ENCODE assay signal across 8 cellular contexts in the genomic region with DNA sequence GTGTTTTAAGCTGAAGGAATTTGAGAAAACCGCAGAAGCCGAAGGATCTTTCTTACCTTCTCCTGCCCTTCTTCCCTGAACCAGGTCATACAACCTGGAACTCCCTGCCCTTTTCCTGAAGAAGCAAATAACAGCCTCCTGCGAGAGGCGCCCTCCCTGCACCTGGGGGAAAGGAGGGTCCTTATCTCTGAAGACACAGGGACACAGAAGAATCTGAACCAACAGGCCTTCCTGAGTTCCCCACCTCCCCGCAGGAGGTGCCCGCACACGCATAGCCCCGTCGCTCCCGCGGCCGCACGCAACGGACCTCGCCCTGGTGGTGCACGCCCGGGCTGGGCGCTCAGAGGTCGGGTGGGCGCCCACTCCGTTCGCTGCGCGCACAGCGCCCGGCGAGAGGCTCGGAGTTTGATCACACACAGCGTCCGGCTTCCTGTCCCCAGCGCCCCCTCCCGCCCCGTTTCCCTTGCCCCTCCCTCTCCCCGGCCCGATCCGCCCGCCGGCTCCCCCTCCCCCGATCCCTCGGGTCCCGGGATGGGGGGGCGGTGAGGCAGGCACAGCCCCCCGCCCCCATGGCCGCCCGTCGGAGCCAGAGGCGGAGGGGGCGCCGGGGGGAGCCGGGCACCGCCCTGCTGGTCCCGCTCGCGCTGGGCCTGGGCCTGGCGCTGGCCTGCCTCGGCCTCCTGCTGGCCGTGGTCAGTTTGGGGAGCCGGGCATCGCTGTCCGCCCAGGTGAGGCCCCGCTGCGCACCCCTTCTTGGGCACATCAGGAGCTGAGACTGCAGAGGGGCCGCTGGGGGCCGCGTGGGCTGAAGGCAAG. TPM values are rescaled to one million over a fixed set of nuclear protein-coding genes. Genes with fewer than 3 reads are reported as not detected.
A peak's percentile ranks its signal among the peaks of the same experiment; 100 is the strongest.
DNase-seq lines count a peak whose midpoint lies in the region; ATAC-seq and TF ChIP-seq lines count a peak whose summit lies in the region.

Gene TNFSF12 (plus strand): TSS at position 474 of the 816 bp plus-strand sequence. CDS start 96 bp downstream, at position 570.

- TF ChIP-seq CTCF in chondrocyte (IDR thresholded peaks at IDR 0.05) = peak; percentile 65

- DNase-seq in DMS53 (lab: John Stamatoyannopoulos, UW) (peak; percentile 68), DMS53 treated with DMSO at 0.1 percent for 48 hours (lab: John Stamatoyannopoulos, UW; ENCODE audit: unreplicated experiment) (no peak), UCSD-AML1 (lab: John Stamatoyannopoulos, UW; ENCODE audit: unreplicated experiment) (peak; percentile 51), chondrocyte (ENCODE audit: low spot score) (no peak), left colon (peak; percentile 62 to 81), NCI-H446 (lab: John Stamatoyannopoulos, UW) (no peak), HCEC 1CT (no peak)
- DNase-seq in stimulated activated CD4-positive, alpha-beta T cell treated with anti-CD3 and anti-CD28 coated beads, Interleukin-15, amount 100 ng/mL, for 48 hours (ENCODE audit: low read depth in 2 of 2) = peak; percentile 19 to 38

- peak within 1 kb of the TSS; percentile 59 for H3K27ac Mint-ChIP-seq in chondrocyte (ENCODE audit: unreplicated experiment)

- H3K9me3 Mint-ChIP-seq in chondrocyte (ENCODE audit: low read depth) = no peaks in the 10 kb centered on the region

- H3K4me3 Mint-ChIP-seq in chondrocyte (ENCODE audit: unreplicated experiment) = peak within 1 kb of the TSS; percentile 70

- no peaks in the 10 kb centered on the region for H3K27me3 Mint-ChIP-seq in chondrocyte (ENCODE audit: low read depth)

- peak; percentile 73 for ATAC-seq in left colon

- H3K4me1 Mint-ChIP-seq in chondrocyte (ENCODE audit: low read depth) = peaks cover 13% of the 10 kb centered on the region

- intact Hi-C loops in left colon (cut with DNase I, micrococcal nuclease) = no loop called here

- peaks cover 6% of the 10 kb centered on the region for H3K36me3 Mint-ChIP-seq in chondrocyte (ENCODE audit: low read depth)

RNA-seq across cellular contexts. Expression of gene TNFSF12, which starts in this region (rescaled TPM):
- 12.1 to 23.3 TPM (median 23.0 TPM) in 3 replicates for total RNA-seq in chondrocyte
- total RNA-seq in left colon = 10 to 100 TPM in 1 of 2 donors, 1 to 10 TPM in 1; 9.8 to 17.3 TPM

Comparison
In these comparisons a context has a peak if more than half of its experiments do, and no peak if none do; other contexts are left out.
1. DNase-seq: peak in DMS53 (single experiment), UCSD-AML1 (single experiment), left colon (2 of 2) and stimulated activated CD4-positive, alpha-beta T cell treated with anti-CD3 and anti-CD28 coated beads, Interleukin-15, amount 100 ng/mL, for 48 hours (2 of 2); none in DMS53 treated with DMSO at 0.1 percent for 48 hours (single experiment), chondrocyte (single experiment), NCI-H446 (0 of 2) and HCEC 1CT (single experiment).